In genomic region chr11:66479741-66480115, GRCh38 we compare ENCODE assay signal across 1 cellular context.
TF ChIP-seq lines count a peak whose summit lies in the region.

No MANE protein-coding gene starts in this region.

TF ChIP-seq in HCT116, 20 proteins besides CTCF, POLR2A, EP300 and RAD21:
- TF ChIP-seq TCF7L2 (IDR thresholded peaks at IDR 0.05; ENCODE audit: borderline replicate concordance, extremely low read depth, insufficient read depth, insufficient read length), result no peak
- no peak for TF ChIP-seq EZH2phosphoT487 (IDR thresholded peaks at IDR 0.05; ENCODE audit: borderline replicate concordance)
- TF ChIP-seq JUND (IDR thresholded peaks at IDR 0.05), result no peak
- no peak for TF ChIP-seq EGR1 (IDR thresholded peaks at IDR 0.05; ENCODE audit: low read depth)
- no peak for TF ChIP-seq ZFX (IDR thresholded peaks at IDR 0.05)
- no peak for TF ChIP-seq FOSL1 (IDR thresholded peaks at IDR 0.05; ENCODE audit: low read depth)
- no peak for TF ChIP-seq SP1 (IDR thresholded peaks at IDR 0.05; ENCODE audit: low read depth)
- TF ChIP-seq EZH2 (IDR thresholded peaks at IDR 0.05), result no peak
- TF ChIP-seq ZBTB33 (IDR thresholded peaks at IDR 0.05; ENCODE audit: extremely low read depth, insufficient replicate concordance, low read length), result no peak
- no peak for TF ChIP-seq REST (IDR thresholded peaks at IDR 0.05; ENCODE audit: low read depth)
- TF ChIP-seq MAX (IDR thresholded peaks at IDR 0.05), result no peak
- no peak for TF ChIP-seq CBX3 (IDR thresholded peaks at IDR 0.05; ENCODE audit: low read depth)
TF ChIP-seq in HCT116: peak in this region for 0.
